In the genomic region with DNA sequence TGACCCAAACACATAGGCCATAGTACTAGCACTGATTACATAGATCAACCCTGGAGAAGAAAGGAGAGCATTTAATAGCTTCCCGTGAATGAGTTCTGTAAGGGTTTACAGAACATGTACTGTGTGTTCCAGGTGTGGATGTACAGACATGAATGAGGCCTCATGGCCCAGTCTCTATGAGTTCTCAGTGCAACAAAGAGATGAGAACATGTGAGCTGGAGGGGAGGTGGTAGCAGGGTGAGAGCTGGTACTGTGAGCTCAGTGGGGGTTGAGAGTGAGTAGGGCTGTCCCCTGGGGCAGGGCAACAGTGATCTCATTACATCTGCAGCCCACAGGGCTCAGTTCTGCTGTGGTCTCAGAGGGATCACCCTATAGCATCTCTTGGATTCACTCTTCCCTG, we compare ENCODE assay signal across 36 cellular contexts.
"Had no signal": no experiment of that assay in that cellular context is flagged by ENCODE, and none has a peak within 500 bp of the region (broad histone marks: within the 10 kb centered on the region; RNA-seq: fewer than 3 reads in every experiment).

No MANE protein-coding gene starts in this region.

- H3K36me3 Mint-ChIP-seq: activated CD4-positive, alpha-beta memory T cell treated with anti-CD3 and anti-CD28 coated beads for 36 hours; brain had no signal

- H3K4me1 ChIP-seq: Peyer's patch had no signal

- H3K4me3 ChIP-seq: Peyer's patch had no signal

- H3K27ac Mint-ChIP-seq: activated B cell treated with CpG ODN at 0.5 μM for 24 hours; activated CD4-positive, alpha-beta memory T cell treated with anti-CD3 and anti-CD28 coated beads for 36 hours; activated naive CD4-positive, alpha-beta T cell treated with anti-CD3 and anti-CD28 coated beads for 36 hours; activated naive CD8-positive, alpha-beta T cell; activated naive CD8-positive, alpha-beta T cell treated with anti-CD3 and anti-CD28 coated beads, Interleukin-2, amount 50 U/mL, for 24 hours; activated T-helper 1 cell treated with anti-CD3 and anti-CD28 coated beads, Interleukin-12 subunit alpha, Interleukin-12 subunit beta, Interleukin-2, Interleukin-4 antibody, amounts not matched to agents 30 ng/mL and 10 ng/mL and 1 ng/mL, durations not matched to agents 14 hours and 24 hours and 36 hours; brain had no signal

- H3K4me1 Mint-ChIP-seq: activated B cell treated with CpG ODN at 0.5 μM for 24 hours; activated naive CD8-positive, alpha-beta T cell treated with anti-CD3 and anti-CD28 coated beads, Interleukin-2, amount 50 U/mL, for 24 hours; brain had no signal

- H3K27me3 Mint-ChIP-seq: activated naive CD8-positive, alpha-beta T cell had no signal

- H3K27me3 ChIP-seq: Peyer's patch had no signal

- H3K36me3 ChIP-seq: Peyer's patch had no signal

- ATAC-seq: activated naive CD8-positive, alpha-beta T cell treated with anti-CD3 and anti-CD28 coated beads, Interleukin-2, amount 50 U/mL, for 24 hours; activated T-cell treated with anti-CD3 and anti-CD28 coated beads, Interleukin-2, amount 50 U/mL, for 4 hours; PC-3; Right ventricle myocardium inferior had no signal

- H3K4me3 Mint-ChIP-seq: activated B cell treated with CpG ODN at 0.5 μM for 24 hours; activated CD4-positive, alpha-beta memory T cell treated with anti-CD3 and anti-CD28 coated beads for 36 hours; activated naive CD4-positive, alpha-beta T cell treated with anti-CD3 and anti-CD28 coated beads for 36 hours; activated naive CD8-positive, alpha-beta T cell; activated naive CD8-positive, alpha-beta T cell treated with anti-CD3 and anti-CD28 coated beads, Interleukin-2, amount 50 U/mL, for 24 hours; activated T-cell treated with anti-CD3 and anti-CD28 coated beads, Interleukin-2, amount 50 U/mL, for 4 hours; activated T-helper 1 cell treated with anti-CD3 and anti-CD28 coated beads, Interleukin-12 subunit alpha, Interleukin-12 subunit beta, Interleukin-2, Interleukin-4 antibody, amounts not matched to agents 30 ng/mL and 10 ng/mL and 1 ng/mL, durations not matched to agents 14 hours and 24 hours and 36 hours; brain had no signal

- H3K27ac ChIP-seq: Peyer's patch, RWPE1, VCaP had no signal

- DNase-seq: activated B cell treated with CpG ODN at 0.5 μM for 24 hours; activated CD4-positive, alpha-beta memory T cell treated with anti-CD3 and anti-CD28 coated beads for 36 hours; activated CD4-positive, alpha-beta T cell treated with anti-CD3 and anti-CD28 coated beads for 4 hours; activated CD4-positive, alpha-beta T cell treated with anti-CD3 and anti-CD28 coated beads, Interleukin-2, amount 50 U/mL, for 1 hour; activated CD4-positive, CD25-positive, alpha-beta regulatory T cell treated with anti-CD3 and anti-CD28 coated beads, Interleukin-2, amount 50 U/mL, for 72 hours; activated CD8-positive, alpha-beta memory T cell treated with anti-CD3 and anti-CD28 coated beads, Interleukin-2, amount 50 U/mL, for 4 hours; activated gamma-delta T cell treated with Interleukin-2 at 50 U/mL for 16 hours; activated naive CD4-positive, alpha-beta T cell treated with anti-CD3 and anti-CD28 coated beads for 36 hours; activated naive CD8-positive, alpha-beta T cell treated with anti-CD3 and anti-CD28 coated beads, Interleukin-2, amount 50 U/mL, for 24 hours; activated T-cell treated with anti-CD3 and anti-CD28 coated beads for 4 hours; activated T-cell treated with anti-CD3 and anti-CD28 coated beads, Interleukin-2, amount 50 U/mL, for 4 hours; anterior cingulate cortex; central memory CD4-positive, alpha-beta T cell; NCI-H1092 treated with DMSO at 0.1 percent for 48 hours; NCI-H1417; NCI-H146; NCI-H187; NCI-H2029 treated with DMSO at 0.1 percent for 48 hours; NCI-H2171 treated with DMSO at 0.1 percent for 48 hours; NCI-H2227 treated with DMSO at 0.1 percent for 48 hours; NCI-H446; NCI-H510A treated with DMSO at 0.1 percent for 48 hours; NCI-H526 treated with DMSO at 0.1 percent for 48 hours; NK-92 treated with Interleukin-12 subunit alpha and Interleukin-12 subunit beta, amount 100 ng/mL, for 24 hours; PC-3; Peyer's patch; SW 1271; T-helper 1 cell; T-helper 2 cell; T-helper 9 cell had no signal
